In genomic region chr1:109427171-109427467, GRCh38 we compare ENCODE assay signal across 9 cellular contexts. TPM values are rescaled to one million over a fixed set of nuclear protein-coding genes. Genes with fewer than 3 reads are reported as not detected.
DNase-seq lines count a peak whose midpoint lies in the region; ATAC-seq and TF ChIP-seq lines count a peak whose summit lies in the region.
"Had no signal": no experiment of that assay in that cellular context is flagged by ENCODE, and none has a peak within 500 bp of the region (broad histone marks: within the 10 kb centered on the region; RNA-seq: fewer than 3 reads in every experiment).

No MANE protein-coding gene starts in this region.

- H3K79me2 ChIP-seq in fibroblast of lung (ENCODE audit: control insufficient read depth, insufficient read depth, low read length), result peaks cover 40% of the 10 kb centered on the region

- no peaks in the 10 kb centered on the region for H3K9me3 ChIP-seq in SK-N-MC (ENCODE audit: low read depth, low read length)
- H3K9me3 ChIP-seq in fibroblast of lung (ENCODE audit: control insufficient read depth, insufficient read depth, low read depth, low read length), result no peaks in the 10 kb centered on the region
- no peaks in the 10 kb centered on the region for H3K9me3 ChIP-seq in psoas muscle

- 7 to 8% (median 7%) methylated on average over 7 of the region's 7 CpGs for WGBS in psoas muscle, 3 donors

- H4K20me1 ChIP-seq in fibroblast of lung (ENCODE audit: control insufficient read depth, extremely low read depth, insufficient read depth, low read length), result no peaks in the 10 kb centered on the region

- no peak for TF ChIP-seq CTCF in GM12864 (IDR thresholded peaks at IDR 0.05; ENCODE audit: low read depth, low read length, missing control alignments)
- TF ChIP-seq CTCF in fibroblast of lung (conservative IDR thresholded peaks at IDR 0.05 in 1 of 2, IDR thresholded peaks at IDR 0.05 in 1 of 2; ENCODE audit: low read depth in 1 of 2, low read length in 2 of 2), result no peak
- TF ChIP-seq CTCF in psoas muscle (IDR thresholded peaks at IDR 0.05), result no peak

- H3K27ac ChIP-seq in SK-N-MC (peak overlapping the region; percentile 78; the same call in 1 of the 2 replicates), fibroblast of lung (ENCODE audit: insufficient read depth, low read length) (peak overlapping the region; percentile 93), psoas muscle (peak overlapping the region; percentile 90)

- no peaks in the 10 kb centered on the region for H3K27me3 ChIP-seq in fibroblast of lung (ENCODE audit: control insufficient read depth, insufficient read depth, low read length)
- no peaks in the 10 kb centered on the region for H3K27me3 ChIP-seq in psoas muscle (ENCODE audit: insufficient read depth in 3 of 3, low read length in 2 of 3)

- H3K9ac ChIP-seq in SK-N-MC (ENCODE audit: insufficient read length) (peak overlapping the region; percentile 88), fibroblast of lung (ENCODE audit: insufficient read depth, low read length) (peak overlapping the region; percentile 16)

- intact Hi-C loops in psoas muscle (cut with DNase I), result loop anchor here (1.0 to 5.0 kb wide), 4 partner anchors 14 to 44 kb away; partner anchors contain the start of gene SYPL2 (in 1 of the 2)

- H3K36me3 ChIP-seq in SK-N-MC (ENCODE audit: insufficient read depth, low read length) (0 out of 2 replicates have a peak, but pooled peaks cover under 1% of the 10 kb centered on the region), fibroblast of lung (ENCODE audit: control insufficient read depth, insufficient read depth, low read length) (no peaks in the 10 kb centered on the region), psoas muscle (ENCODE audit: insufficient read depth in 1 of 2, low read depth in 1 of 2) (no peaks in the 10 kb centered on the region)

- H3K4me2 ChIP-seq in fibroblast of lung (ENCODE audit: extremely low read depth, insufficient read depth, low read length), result peak overlapping the region; percentile 61

- no peak for ATAC-seq in psoas muscle

- H3K4me3 ChIP-seq in GM12864 (ENCODE audit: low read depth, low read length) (peak overlapping the region; percentile 94), SK-N-MC (peak overlapping the region; percentile 99), fibroblast of lung (replicated peaks in 1 of 4; ENCODE audit: control extremely low read depth in 1 of 4, insufficient read depth in 1 of 4, low read depth in 3 of 4, low read length in 4 of 4) (peak overlapping the region; percentile 74 to 93 (median 89)), psoas muscle (peak overlapping the region; percentile 84)

- no peak for DNase-seq in GM12864 (ENCODE audit: low read depth)
- no peak for DNase-seq in SK-N-MC (ENCODE audit: low read depth, low spot score)
- no peak for DNase-seq in fibroblast of lung (ENCODE audit: low read depth in 2 of 2)
- DNase-seq in psoas muscle, result no peak
- DNase-seq in C1 segment of cervical spinal cord (lab: John Stamatoyannopoulos, UW), result no peak
- no peak for DNase-seq in NCI-H345 treated with DMSO at 0.1 percent for 48 hours (lab: John Stamatoyannopoulos, UW; ENCODE audit: unreplicated experiment)
- DNase-seq in Ammon's horn (ENCODE audit: low spot score), result no peak
- no peak for DNase-seq in islet precursor cell

- H2AFZ ChIP-seq in fibroblast of lung (ENCODE audit: low read length), result peak overlapping the region; percentile 2

- H3K4me1 ChIP-seq in fibroblast of lung (ENCODE audit: control insufficient read depth, extremely low read depth, insufficient read depth, low read length), result peaks cover 4% of the 10 kb centered on the region
- peaks cover 33% of the 10 kb centered on the region for H3K4me1 ChIP-seq in psoas muscle

RNA-seq across cellular contexts. Expression of gene PSMA5, which starts 0.9 kb away (rescaled TPM):
- 39.0 and 41.0 TPM in 2 replicates for total RNA-seq in fibroblast of lung
- polyA plus RNA-seq in fibroblast of lung, result 142 and 145 TPM in 2 replicates
- polyA plus RNA-seq in fibroblast of lung (2012), result 98.3 and 113 TPM in 2 replicates
- 17.0 and 33.7 TPM in 2 replicates for polyA minus RNA-seq in fibroblast of lung (ENCODE audit: low replicate concordance)
- 100 to 1,000 TPM in 1 of 4 donors, 10 to 100 TPM in 3; 58.1 to 123 (median 94.6) TPM for total RNA-seq in psoas muscle
- polyA plus RNA-seq in psoas muscle, result 100 to 1,000 TPM in 2 of 3 donors, 10 to 100 TPM in 1; 90.6 to 213 (median 146) TPM

RNA-seq across cellular contexts. Expression of gene SORT1, which starts 29.4 kb away (rescaled TPM):
- total RNA-seq in fibroblast of lung, result 12.8 and 37.5 TPM in 2 replicates
- 17.0 and 27.5 TPM in 2 replicates for polyA plus RNA-seq in fibroblast of lung
- 13.4 and 28.2 TPM in 2 replicates for polyA plus RNA-seq in fibroblast of lung (2012)
- 54.4 and 178 TPM in 2 replicates for polyA minus RNA-seq in fibroblast of lung (ENCODE audit: low replicate concordance)
- 100 to 1,000 TPM; 123 to 363 (median 207) TPM for total RNA-seq in psoas muscle
- 100 to 1,000 TPM in 1 of 3 donors, 10 to 100 TPM in 2; 15.8 to 131 (median 81.9) TPM for polyA plus RNA-seq in psoas muscle

RNA-seq across cellular contexts. Expression of gene SYPL2, which starts 39.2 kb away (rescaled TPM):
- total RNA-seq in fibroblast of lung (0.26 and 1.7 TPM in 2 replicates), psoas muscle (100 to 1,000 TPM; 125 to 203 (median 163) TPM)
- polyA plus RNA-seq in fibroblast of lung (1.8 and 1.9 TPM in 2 replicates), psoas muscle (10 to 100 TPM; 35.3 to 67.8 (median 66.2) TPM)
- polyA plus RNA-seq in fibroblast of lung (2012), result 1.3 and 1.6 TPM in 2 replicates
- 1.8 and 2.6 TPM in 2 replicates for polyA minus RNA-seq in fibroblast of lung (ENCODE audit: low replicate concordance)
- total RNA-seq: dermis microvascular lymphatic vessel endothelial cell had no signal

RNA-seq across cellular contexts. Expression of gene ATXN7L2, which starts 56.6 kb away (rescaled TPM):
- total RNA-seq in fibroblast of lung (1.5 and 2.0 TPM in 2 replicates), psoas muscle (10 to 100 TPM in 1 of 4 donors, 1 to 10 TPM in 3; 4.4 to 14.1 (median 8.4) TPM)
- polyA plus RNA-seq in fibroblast of lung (0.86 and 1.6 TPM in 2 replicates), psoas muscle (1 to 10 TPM; 5.1 to 5.2 (median 5.1) TPM)
- polyA plus RNA-seq in fibroblast of lung (2012), result 1.3 and 2.7 TPM in 2 replicates
- 1.9 and 2.7 TPM in 2 replicates for polyA minus RNA-seq in fibroblast of lung (ENCODE audit: low replicate concordance)

Comparison
In these comparisons a context has a peak if more than half of its experiments do, and no peak if none do; other contexts are left out.
1. RNA of gene SYPL2, which starts 39.2 kb away (total RNA-seq): 125 to 203 TPM in psoas muscle; 0.26 to 1.7 TPM in fibroblast of lung; every median in the first group is over 10 times any median in the second.
2. Peak in every context shown above with its lines, with median percentiles within 50 percentile points of each other: H3K4me3 ChIP-seq and H3K27ac ChIP-seq.